8 cellular contexts compared by ENCODE assay signal in genomic region chr12:49288412-49288853, GRCh38. TPM values are rescaled to one million over a fixed set of nuclear protein-coding genes. Genes with fewer than 3 reads are reported as not detected.
DNase-seq lines count a peak whose midpoint lies in the region; ATAC-seq lines count a peak whose summit lies in the region.

No MANE protein-coding gene starts in this region.

- H3K4me3 ChIP-seq in mesenchymal stem cell (ENCODE audit: insufficient read depth in 1 of 2, low read depth in 1 of 2, low read length in 2 of 2), result no peak overlapping the region

- H3K23ac ChIP-seq in mesenchymal stem cell (ENCODE audit: low read length in 2 of 2), result no peak overlapping the region

- no peak overlapping the region for H4K91ac ChIP-seq in mesenchymal stem cell (ENCODE audit: low read length)

- no peaks in the 10 kb centered on the region for H3K9me3 ChIP-seq in mesenchymal stem cell (ENCODE audit: control insufficient read depth, low read length)

- H4K8ac ChIP-seq in mesenchymal stem cell (ENCODE audit: low read length), result no peak overlapping the region

- DNase-seq in NCI-H187 (lab: John Stamatoyannopoulos, UW) (peak; percentile 43 to 53), NCI-H187 treated with DMSO at 0.1 percent for 48 hours (lab: John Stamatoyannopoulos, UW) (no peak), NCI-H1092 treated with DMSO at 0.1 percent for 48 hours (lab: John Stamatoyannopoulos, UW) (peak; percentile 7), dermis microvascular lymphatic vessel endothelial cell (ENCODE audit: low read depth in 2 of 2) (peak; percentile 18 to 52), mesenchymal stem cell (peak; percentile 56)
- DNase-seq in activated CD4-positive, alpha-beta T cell treated with anti-CD3 and anti-CD28 coated beads, Interleukin-2, amount 50 U/mL, for 4 hours, result peak; percentile 58 to 65
- peak; percentile 43 for DNase-seq in stimulated activated CD8-positive, alpha-beta memory T cell treated with anti-CD3 and anti-CD28 coated beads, Interleukin-7, amount 100 ng/mL, for 4 hours (ENCODE audit: low read depth in 2 of 2)

- H3K27me3 ChIP-seq in mesenchymal stem cell (ENCODE audit: control insufficient read depth in 1 of 2, insufficient read depth in 1 of 2, low read length in 2 of 2), result peaks cover 19 to 33% of the 10 kb centered on the region in 2 experiments

- no peak overlapping the region for H2BK15ac ChIP-seq in mesenchymal stem cell (ENCODE audit: low read depth, poor library complexity, severe bottlenecking)

- H2BK120ac ChIP-seq in mesenchymal stem cell (ENCODE audit: low read depth, low read length), result no peak overlapping the region

- no peak overlapping the region for H2AFZ ChIP-seq in mesenchymal stem cell (ENCODE audit: low read depth, low read length)

- H3K27ac ChIP-seq in mesenchymal stem cell (ENCODE audit: low read length, poor library complexity, severe bottlenecking), result no peak overlapping the region

- no peak overlapping the region for H3K18ac ChIP-seq in mesenchymal stem cell (ENCODE audit: low read depth in 1 of 2, low read length in 2 of 2)

- no peak for ATAC-seq in GM21723 (IDR thresholded peaks at IDR 0.05; ENCODE audit: unreplicated experiment)

- 10% methylated on average over 11 of the region's 11 CpGs for WGBS in mesenchymal stem cell

- no peak overlapping the region for H2BK5ac ChIP-seq in mesenchymal stem cell (ENCODE audit: low read depth, low read length, poor library complexity, severe bottlenecking)

- no peak overlapping the region for H2BK12ac ChIP-seq in mesenchymal stem cell (ENCODE audit: low read length in 2 of 2)

- H3K4ac ChIP-seq in mesenchymal stem cell (ENCODE audit: low read depth in 1 of 2, low read length in 2 of 2), result no peak overlapping the region

- no peaks in the 10 kb centered on the region for H3K4me1 ChIP-seq in mesenchymal stem cell (ENCODE audit: control insufficient read depth, insufficient read depth, low read depth, low read length)

- no peaks in the 10 kb centered on the region for H3K79me1 ChIP-seq in mesenchymal stem cell (replicated peaks; ENCODE audit: low read length, poor library complexity, severe bottlenecking)

- no peak overlapping the region for H2AK5ac ChIP-seq in mesenchymal stem cell (ENCODE audit: low read length, severe bottlenecking)

- no peak overlapping the region for H3K9ac ChIP-seq in mesenchymal stem cell (ENCODE audit: low read length)

- no peak overlapping the region for H3K14ac ChIP-seq in mesenchymal stem cell (ENCODE audit: low read length in 2 of 2)

- H3K4me2 ChIP-seq in mesenchymal stem cell (ENCODE audit: low read length, poor library complexity, severe bottlenecking), result no peak overlapping the region

- H3K36me3 ChIP-seq in mesenchymal stem cell (ENCODE audit: control insufficient read depth in 1 of 2, insufficient read depth in 2 of 2, low read depth in 1 of 2, low read length in 2 of 2), result no peaks in the 10 kb centered on the region

RNA-seq across cellular contexts. Expression of gene PRPH, which starts 6.5 kb away (rescaled TPM):
- not detected in 2 replicates for total RNA-seq in dermis microvascular lymphatic vessel endothelial cell
- not detected for polyA plus RNA-seq in mesenchymal stem cell (2013, experiment 1 of 2)
- not detected for polyA plus RNA-seq in mesenchymal stem cell (2013, experiment 2 of 2)

RNA-seq across cellular contexts. Expression of gene TUBA1C, which starts 23.6 kb away (rescaled TPM):
- 174 and 194 TPM in 2 replicates for total RNA-seq in dermis microvascular lymphatic vessel endothelial cell
- 532 TPM for polyA plus RNA-seq in mesenchymal stem cell (2013, experiment 1 of 2)
- polyA plus RNA-seq in mesenchymal stem cell (2013, experiment 2 of 2), result 549 TPM

RNA-seq across cellular contexts. Expression of gene TROAP, which starts 34.6 kb away (rescaled TPM):
- 5.1 and 9.6 TPM in 2 replicates for total RNA-seq in dermis microvascular lymphatic vessel endothelial cell
- 7.5 TPM for polyA plus RNA-seq in mesenchymal stem cell (2013, experiment 1 of 2)
- 6.9 TPM for polyA plus RNA-seq in mesenchymal stem cell (2013, experiment 2 of 2)

RNA-seq across cellular contexts. Expression of gene C1QL4, which starts 48.6 kb away (rescaled TPM):
- not detected in 2 replicates for total RNA-seq in dermis microvascular lymphatic vessel endothelial cell
- not detected for polyA plus RNA-seq in mesenchymal stem cell (2013, experiment 1 of 2)
- not detected for polyA plus RNA-seq in mesenchymal stem cell (2013, experiment 2 of 2)

RNA-seq across cellular contexts. Expression of gene DNAJC22, which starts 58.3 kb away (rescaled TPM):
- total RNA-seq in dermis microvascular lymphatic vessel endothelial cell, result 0.51 and 1.9 TPM in 2 replicates
- 1.6 TPM for polyA plus RNA-seq in mesenchymal stem cell (2013, experiment 1 of 2)
- 1.8 TPM for polyA plus RNA-seq in mesenchymal stem cell (2013, experiment 2 of 2)
